In the genomic region with DNA sequence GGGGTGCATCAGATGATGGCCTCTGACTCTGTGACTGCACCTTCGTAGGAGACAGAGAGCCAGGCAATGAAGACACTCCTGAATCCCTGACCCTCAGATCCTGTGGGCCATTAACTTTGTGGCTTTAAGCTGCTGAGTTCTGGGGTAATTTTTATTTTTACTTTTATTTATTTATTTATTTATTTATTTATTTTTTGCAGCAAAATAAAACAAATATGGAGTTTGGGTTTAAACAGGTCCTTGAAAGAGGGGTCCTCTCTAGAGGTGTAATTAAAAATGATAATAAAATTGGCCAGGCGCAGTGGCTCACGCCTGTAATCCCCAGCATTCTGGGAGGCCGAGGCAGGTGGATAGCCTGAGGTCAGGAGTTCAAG, we compare ENCODE assay signal across 1 cellular context.
A peak's percentile ranks its signal among the peaks of the same experiment; 100 is the strongest.
TF ChIP-seq lines count a peak whose summit lies in the region.

No MANE protein-coding gene starts in this region.

TF ChIP-seq in HEK293, 187 proteins besides CTCF, POLR2A, EP300 and RAD21 (continued from another document):
- TF ChIP-seq ZBTB11 (tag by site-specific recombination; conservative IDR thresholded peaks at IDR 0.05; ENCODE audit: low read depth), result peak; percentile 39; the same call in 1 of the 2 replicates
- peak; percentile 57 for TF ChIP-seq ZNF518A (tag by site-specific recombination; conservative IDR thresholded peaks at IDR 0.05; ENCODE audit: low read depth)
- no peak for TF ChIP-seq ZNF112 (tag by site-specific recombination; IDR thresholded peaks at IDR 0.05)
- TF ChIP-seq KLF1 (tag by site-specific recombination; IDR thresholded peaks at IDR 0.05), result no peak
TF ChIP-seq in HEK293: peak in this region for 6.
